ENCODE assay signal across 6 cellular contexts in the genomic region with DNA sequence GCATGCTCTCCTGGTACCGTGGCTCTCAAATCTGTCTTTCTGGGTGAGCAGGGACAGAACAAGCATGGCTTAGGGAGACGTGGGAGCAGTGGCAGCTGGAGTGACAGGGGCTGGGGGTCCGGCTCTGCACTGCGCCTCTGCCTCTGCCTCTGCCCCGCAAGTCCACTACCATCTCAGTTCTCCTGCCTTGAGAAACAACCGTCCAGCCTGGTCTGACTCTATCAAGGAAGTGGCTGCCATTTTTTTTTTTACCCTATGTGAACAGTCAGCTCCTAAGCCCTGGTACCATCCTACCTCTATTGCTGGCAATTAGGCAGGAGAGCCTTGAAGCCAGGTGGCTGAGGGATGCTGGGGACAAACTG. TPM values are rescaled to one million over a fixed set of nuclear protein-coding genes. Genes with fewer than 3 reads are reported as not detected.
A peak's percentile ranks its signal among the peaks of the same experiment; 100 is the strongest.
DNase-seq lines count a peak whose midpoint lies in the region; TF ChIP-seq lines count a peak whose summit lies in the region.
"Had no signal": no experiment of that assay in that cellular context is flagged by ENCODE, and none has a peak within 500 bp of the region (broad histone marks: within the 10 kb centered on the region; RNA-seq: fewer than 3 reads in every experiment).

No MANE protein-coding gene starts in this region.

- WGBS in spleen, 5 donors, result 80 to 90% (median 83%) methylated on average over 6 of the region's 6 CpGs

- no peaks in the 10 kb centered on the region for H3K36me3 ChIP-seq in Peyer's patch
- peaks cover 0 to 57% (median 2%) of the 10 kb centered on the region in 6 donors for H3K36me3 ChIP-seq in spleen

- H3K4me1 ChIP-seq in Peyer's patch (peaks cover 2 to 47% (median 17%) of the 10 kb centered on the region in 4 donors), spleen (peaks cover 20 to 100% (median 75%) of the 10 kb centered on the region in 6 donors)

- DNase-seq in Peyer's patch (peak in 1 of 3 donors; percentile 27), caudate nucleus (lab: John Stamatoyannopoulos, UW) (no peak), spleen (no peak), SW 1271 (lab: John Stamatoyannopoulos, UW) (no peak)
- DNase-seq in stimulated activated CD4-positive, alpha-beta T cell treated with anti-CD3 and anti-CD28 coated beads, Interleukin-12 subunit alpha, Interleukin-12 subunit beta, amount 100 ng/mL, for 4 hours, result no peak
- DNase-seq: NCI-H1694 treated with DMSO at 0.1 percent for 48 hours had no signal

- H3K9me3 ChIP-seq in Peyer's patch (no peaks in the 10 kb centered on the region), spleen (no peaks in the 10 kb centered on the region)

- no peaks in the 10 kb centered on the region for H3K27me3 ChIP-seq in Peyer's patch
- no peaks in the 10 kb centered on the region for H3K27me3 ChIP-seq in spleen (replicated peaks in 1 of 7)

- no peak for TF ChIP-seq POLR2A in Peyer's patch (IDR thresholded peaks at IDR 0.05)
- no peak for TF ChIP-seq POLR2A in spleen (IDR thresholded peaks at IDR 0.05)

- peak overlapping the region; percentile 63 to 94 (median 70) for H3K27ac ChIP-seq in Peyer's patch
- peak overlapping the region; percentile 90 for H3K27ac ChIP-seq in caudate nucleus (ENCODE audit: low read depth, low read length)
- H3K27ac ChIP-seq in spleen, result peak overlapping the region; percentile 38 to 84 (median 80)

- TF ChIP-seq CTCF in Peyer's patch (IDR thresholded peaks at IDR 0.05) (no peak), spleen (IDR thresholded peaks at IDR 0.05 in 8 of 11, conservative IDR thresholded peaks at IDR 0.05 in 3 of 11) (no peak)

- intact Hi-C loops in spleen (cut with DNase I; ENCODE audit: low total_unique reads), result no loop called here

- H3K4me3 ChIP-seq in Peyer's patch (no peak overlapping the region), spleen (no peak overlapping the region)

RNA-seq across cellular contexts. Expression of a gene that starts 16.1 kb away (rescaled TPM):
- total RNA-seq in Peyer's patch (10 to 100 TPM in 2 of 4 donors, 1 to 10 TPM in 2; 6.8 to 40.4 (median 12.8) TPM), spleen (10 to 100 TPM in 6 of 7 donors, 1 to 10 TPM in 1; 7.0 to 59.6 (median 23.3) TPM)
- polyA plus RNA-seq in spleen, result 1 to 10 TPM; 1.3 to 4.7 (median 2.6) TPM

RNA-seq across cellular contexts. Expression of a gene that starts 29.2 kb away (rescaled TPM):
- 10 to 100 TPM; 32.4 to 49.0 (median 37.8) TPM for total RNA-seq in Peyer's patch
- 10 to 100 TPM; 20.9 to 51.3 (median 28.9) TPM for total RNA-seq in spleen
- 10 to 100 TPM; 52.9 to 68.8 (median 66.4) TPM for polyA plus RNA-seq in spleen

RNA-seq across cellular contexts. Expression of a gene that starts 41.1 kb away (rescaled TPM):
- total RNA-seq in Peyer's patch (100 to 1,000 TPM in 1 of 4 donors, 10 to 100 TPM in 3; 25.9 to 130 (median 64.5) TPM), spleen (10 to 100 TPM; 38.3 to 58.5 (median 43.5) TPM)
- 10 to 100 TPM; 20.6 to 37.9 (median 20.9) TPM for polyA plus RNA-seq in spleen

RNA-seq across cellular contexts. Expression of a gene that starts 45.9 kb away (rescaled TPM):
- total RNA-seq in Peyer's patch (not detected), spleen (1 to 10 TPM in 5 of 7 donors, under 1 TPM in 2; 0.67 to 4.5 (median 2.1) TPM)
- polyA plus RNA-seq in spleen, result under 1 TPM; 0.09 to 0.67 (median 0.26) TPM
